ENCODE assay signal across 8 cellular contexts in genomic region chr14:45083622-45083978, GRCh38. TPM values are rescaled to one million over a fixed set of nuclear protein-coding genes. Genes with fewer than 3 reads are reported as not detected.
DNase-seq lines count a peak whose midpoint lies in the region; ATAC-seq and TF ChIP-seq lines count a peak whose summit lies in the region.

No MANE protein-coding gene starts in this region.

- ATAC-seq in GM21526 (IDR thresholded peaks at IDR 0.05; ENCODE audit: low FRiP score, unreplicated experiment), result no peak
- ATAC-seq in GM18861 (IDR thresholded peaks at IDR 0.05; ENCODE audit: unreplicated experiment), result no peak

- H3K9me3 ChIP-seq in HUES6 (ENCODE audit: control insufficient read depth, insufficient read depth, low read depth, low read length) (no peaks in the 10 kb centered on the region), colonic mucosa (no peaks in the 10 kb centered on the region), neural progenitor cell (ENCODE audit: low read depth) (no peaks in the 10 kb centered on the region)

- H3K27me3 Mint-ChIP-seq in neural progenitor cell (ENCODE audit: insufficient read depth, low read depth), result no peaks in the 10 kb centered on the region

- peak overlapping the region; percentile 84 for H3K4me3 Mint-ChIP-seq in neural progenitor cell

- peak overlapping the region; percentile 87 for H3K4me2 ChIP-seq in neural progenitor cell

- intact Hi-C loops in colonic mucosa (cut with DNase I), result loop anchor here (5.0 kb wide), 1 partner anchor 121 kb away; the partner anchor contains the start of genes KLHL28 and TOGARAM1

- H3K27ac ChIP-seq in HUES6 (ENCODE audit: low read depth, low read length) (no peak overlapping the region), colonic mucosa (no peak overlapping the region), neural progenitor cell (no peak overlapping the region)

- H3K36me3 Mint-ChIP-seq in neural progenitor cell, result peaks cover 14% of the 10 kb centered on the region

- H3F3A ChIP-seq in neural progenitor cell (ENCODE audit: low read depth), result no peaks in the 10 kb centered on the region

- H3K27me3 ChIP-seq in HUES6 (ENCODE audit: control insufficient read depth, insufficient read depth, low read length), result no peaks in the 10 kb centered on the region
- H3K27me3 ChIP-seq in colonic mucosa, result no peaks in the 10 kb centered on the region
- H3K27me3 ChIP-seq in neural progenitor cell, result no peaks in the 10 kb centered on the region

- no peak overlapping the region for H3K9ac ChIP-seq in HUES6 (ENCODE audit: low read length)
- peak overlapping the region; percentile 6 to 76 for H3K9ac ChIP-seq in colonic mucosa (ENCODE audit: low read depth in 2 of 2, low read length in 2 of 2)
- H3K9ac ChIP-seq in neural progenitor cell, result no peak overlapping the region

- H3K27ac Mint-ChIP-seq in neural progenitor cell, result no peak overlapping the region

- H4K20me1 ChIP-seq in neural progenitor cell (ENCODE audit: low read depth), result peaks cover 44% of the 10 kb centered on the region

- TF ChIP-seq CTCF in colonic mucosa (IDR thresholded peaks at IDR 0.05) (no peak), neural progenitor cell (IDR thresholded peaks at IDR 0.05) (no peak)

- peaks cover 24% of the 10 kb centered on the region for H3K4me1 Mint-ChIP-seq in neural progenitor cell

- DNase-seq in DMS114 treated with DMSO at 0.1 percent for 48 hours (lab: John Stamatoyannopoulos, UW; ENCODE audit: unreplicated experiment), result peak; percentile 20
- DNase-seq in colonic mucosa, result no peak
- DNase-seq in neural progenitor cell (ENCODE audit: low spot score), result no peak
- no peak for DNase-seq in pons (ENCODE audit: low spot score)
- no peak for DNase-seq in NCI-H2081 (lab: John Stamatoyannopoulos, UW)

- no peaks in the 10 kb centered on the region for H3K36me3 ChIP-seq in HUES6 (ENCODE audit: control insufficient read depth, insufficient read depth, low read length)
- H3K36me3 ChIP-seq in colonic mucosa, result no peaks in the 10 kb centered on the region
- H3K36me3 ChIP-seq in neural progenitor cell, result no peaks in the 10 kb centered on the region

- peaks cover 47% of the 10 kb centered on the region for H3K79me2 ChIP-seq in neural progenitor cell (ENCODE audit: low read depth)

- peak overlapping the region; percentile 99 for H2AFZ ChIP-seq in neural progenitor cell (replicated peaks)

- peaks cover 2% of the 10 kb centered on the region for H3K9me3 Mint-ChIP-seq in neural progenitor cell

- H3K4me3 ChIP-seq in HUES6 (ENCODE audit: low read depth, low read length) (peak overlapping the region; percentile 57), colonic mucosa (peak overlapping the region; percentile 61), neural progenitor cell (peak overlapping the region; percentile 79)

- H3K4me1 ChIP-seq in HUES6 (ENCODE audit: control insufficient read depth, insufficient read depth, low read length) (peaks cover 9% of the 10 kb centered on the region), colonic mucosa (no peaks in the 10 kb centered on the region), neural progenitor cell (peaks cover 21% of the 10 kb centered on the region)

RNA-seq across cellular contexts. Expression of gene PRPF39, which starts 0.3 kb away (rescaled TPM):
- total RNA-seq in colonic mucosa (10 to 100 TPM; 22.3 to 33.4 TPM), neural progenitor cell (ENCODE audit: low replicate concordance) (48.2 and 97.2 TPM in 2 replicates)

RNA-seq across cellular contexts. Expression of gene FKBP3, which starts 50.7 kb away (rescaled TPM):
- total RNA-seq in colonic mucosa, result 10 to 100 TPM; 44.6 to 58.8 TPM
- 149 and 209 TPM in 2 replicates for total RNA-seq in neural progenitor cell (ENCODE audit: low replicate concordance)

RNA-seq across cellular contexts. Expression of gene FANCM, which starts 52.1 kb away (rescaled TPM):
- total RNA-seq in colonic mucosa (1 to 10 TPM; 4.7 to 8.8 TPM), neural progenitor cell (ENCODE audit: low replicate concordance) (18.6 and 29.4 TPM in 2 replicates)

Comparison
In these comparisons a context has a peak if more than half of its experiments do, and no peak if none do; other contexts are left out.
1. H3K9ac ChIP-seq: peak in colonic mucosa (2 of 2); none in HUES6 (single experiment) and neural progenitor cell (single experiment).
2. Peak in every context shown above with its lines, with median percentiles within 50 percentile points of each other: H3K4me3 ChIP-seq.